Comparison of ENCODE assay signal across 8 cellular contexts in genomic region chr6:24493945-24494725, GRCh38.
A peak's percentile ranks its signal among the peaks of the same experiment; 100 is the strongest.
DNase-seq lines count a peak whose midpoint lies in the region; ATAC-seq and TF ChIP-seq lines count a peak whose summit lies in the region.

No MANE protein-coding gene starts in this region.

- ATAC-seq in GM19043 (IDR thresholded peaks at IDR 0.05; ENCODE audit: low read depth, unreplicated experiment) (peak; percentile 1), HG03097 (IDR thresholded peaks at IDR 0.05; ENCODE audit: low FRiP score, unreplicated experiment) (no peak)

- H3K27me3 Mint-ChIP-seq in nephron progenitor cell (ENCODE audit: low read depth, poor library complexity): peaks cover 36% of the 10 kb centered on the region

- no peak overlapping the region for H3K27ac ChIP-seq in HUES48 (ENCODE audit: low read depth, low read length)

- H3K4me3 Mint-ChIP-seq in nephron progenitor cell: peak overlapping the region; percentile 83

- H3K9ac ChIP-seq in HUES48 (ENCODE audit: low read depth, low read length): no peak overlapping the region; the same call in 1 of the 2 replicates

- no peak for TF ChIP-seq CTCF in choroid plexus epithelial cell (conservative IDR thresholded peaks at IDR 0.05; ENCODE audit: low read depth, low read length)
- no peak for TF ChIP-seq CTCF in nephron progenitor cell (IDR thresholded peaks at IDR 0.05)

- no peaks in the 10 kb centered on the region for H3K36me3 ChIP-seq in HUES48 (ENCODE audit: control insufficient read depth, insufficient read depth, low read length)

- DNase-seq in choroid plexus epithelial cell (ENCODE audit: low read depth) (no peak), nephron progenitor cell (no peak), COLO668 (lab: John Stamatoyannopoulos, UW; ENCODE audit: unreplicated experiment) (no peak), activated gamma-delta T cell treated with Interleukin-2 at 50 U/mL for 16 hours (no peak), ecto neural progenitor cell (ENCODE audit: low spot score) (no peak)

- H3K4me1 Mint-ChIP-seq in nephron progenitor cell: peaks cover 20% of the 10 kb centered on the region

- H3K9me3 ChIP-seq in HUES48 (ENCODE audit: control insufficient read depth, insufficient read depth, low read length): no peaks in the 10 kb centered on the region

- H3K9me3 Mint-ChIP-seq in nephron progenitor cell: peaks cover 24% of the 10 kb centered on the region

- H3K4me1 ChIP-seq in HUES48 (ENCODE audit: control insufficient read depth, insufficient read depth, low read length): peaks cover 21% of the 10 kb centered on the region

- H3K36me3 Mint-ChIP-seq in nephron progenitor cell (ENCODE audit: low read depth): peaks cover 28% of the 10 kb centered on the region

- H3K27me3 ChIP-seq in HUES48 (ENCODE audit: control insufficient read depth, insufficient read depth, low read length): peaks cover 26% of the 10 kb centered on the region

- H3K4me3 ChIP-seq in HUES48 (ENCODE audit: low read depth, low read length) (peak overlapping the region; percentile 74), choroid plexus epithelial cell (ENCODE audit: low read depth, low read length) (peak overlapping the region; percentile 66)

- H3K27ac Mint-ChIP-seq in nephron progenitor cell: no peak overlapping the region
